In the genomic region with DNA sequence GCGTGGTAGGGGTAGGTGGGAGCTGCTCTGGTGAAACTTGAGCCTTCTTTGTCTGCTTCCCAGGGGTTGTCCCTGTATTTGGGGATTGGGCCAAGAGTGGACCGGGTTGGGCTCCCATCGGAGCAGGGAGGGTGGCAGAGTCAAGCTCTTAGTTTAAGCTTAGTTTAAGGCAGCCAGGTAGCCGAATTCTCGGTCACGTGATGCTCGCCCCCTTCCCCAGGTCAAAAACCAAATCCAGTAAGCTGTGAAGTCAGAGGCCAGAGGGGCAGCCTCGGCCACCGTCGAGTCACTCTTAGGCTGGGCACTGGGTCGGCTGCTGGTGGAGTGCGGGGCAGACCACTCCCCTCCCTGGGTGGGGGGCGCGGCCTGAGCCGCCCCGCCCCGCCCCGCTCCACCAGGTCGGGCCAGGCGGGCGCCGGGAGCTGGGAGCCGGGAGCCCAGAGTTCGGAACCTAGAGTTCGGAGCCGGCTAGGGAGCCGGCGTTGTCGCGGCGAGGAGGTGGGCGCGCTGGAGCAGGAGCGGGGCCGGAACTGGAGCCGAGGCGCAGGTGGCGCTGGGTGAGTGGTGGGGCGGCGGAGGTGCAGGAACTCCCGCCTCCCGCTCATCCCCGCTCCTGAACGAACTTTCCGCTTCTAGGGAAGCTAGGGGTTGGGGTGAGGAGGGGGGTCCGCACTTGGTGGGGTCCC, we compare ENCODE assay signal across 8 cellular contexts. TPM values are rescaled to one million over a fixed set of nuclear protein-coding genes. Genes with fewer than 3 reads are reported as not detected.
A peak's percentile ranks its signal among the peaks of the same experiment; 100 is the strongest.
DNase-seq lines count a peak whose midpoint lies in the region; ATAC-seq lines count a peak whose summit lies in the region.

No MANE protein-coding gene starts in this region.

- H3K27me3 ChIP-seq in BLaER1 (no peaks in the 10 kb centered on the region), iPS DF 6.9 (ENCODE audit: control insufficient read depth, insufficient read depth, low read length) (no peaks in the 10 kb centered on the region), skeletal muscle tissue (ENCODE audit: control insufficient read depth in 3 of 3, insufficient read depth in 3 of 3, low read length in 3 of 3) (no peaks in the 10 kb centered on the region)

- peaks cover 37% of the 10 kb centered on the region for H3K36me3 ChIP-seq in BLaER1
- 0 out of 2 replicates have a peak, but pooled peaks cover 4% of the 10 kb centered on the region for H3K36me3 ChIP-seq in iPS DF 6.9 (ENCODE audit: control insufficient read depth, insufficient read depth, low read length)
- H3K36me3 ChIP-seq in skeletal muscle tissue (ENCODE audit: control insufficient read depth in 3 of 3, insufficient read depth in 3 of 3, low read length in 3 of 3) = peaks cover 8 to 12% (median 10%) of the 10 kb centered on the region in 3 donors

- POLR2A ChIA-PET in activated naive CD8-positive, alpha-beta T cell treated with anti-CD3 and anti-CD28 coated beads, Interleukin-2, amount 10 ng/mL, durations not matched to agents 7 days and 5 days (lab: Charles Lee) = interaction anchor here (0.5 to 3.8 kb wide), 8 partner anchors 10 to 85 kb away, joined by 3 to 36 read pairs (median 4); partner anchors contain the start of genes MRPL43, PDZD7, SFXN3 and TWNK

- WGBS in iPS DF 6.9 (ENCODE audit: insufficient coverage, insufficient read length) = no CpG with 5 or more reads among the region's 46 CpGs

- peaks cover 25% of the 10 kb centered on the region for H4K20me1 ChIP-seq in BLaER1

- H3K4me1 Mint-ChIP-seq in activated naive CD8-positive, alpha-beta T cell treated with anti-CD3 and anti-CD28 coated beads, Interleukin-2, amount 10 ng/mL, durations not matched to agents 7 days and 5 days = peaks cover 20% of the 10 kb centered on the region

- ATAC-seq in GM21381 (IDR thresholded peaks at IDR 0.05; ENCODE audit: unreplicated experiment) = peak; percentile 12
- ATAC-seq in activated naive CD8-positive, alpha-beta T cell treated with anti-CD3 and anti-CD28 coated beads, Interleukin-2, amount 10 ng/mL, durations not matched to agents 7 days and 5 days (ENCODE audit: low read depth) = peak; percentile 7
- ATAC-seq in GM19328 (IDR thresholded peaks at IDR 0.05; ENCODE audit: unreplicated experiment) = no peak

- H3K4me1 ChIP-seq in BLaER1 = peaks cover 32% of the 10 kb centered on the region
- H3K4me1 ChIP-seq in iPS DF 6.9 (ENCODE audit: control insufficient read depth, insufficient read depth, low read length) = peaks cover 11% of the 10 kb centered on the region; the same call in 1 of the 2 replicates
- peaks cover 27 to 43% (median 32%) of the 10 kb centered on the region in 3 donors for H3K4me1 ChIP-seq in skeletal muscle tissue (ENCODE audit: control insufficient read depth in 3 of 3, insufficient read depth in 3 of 3, low read length in 3 of 3)

- H3K4me2 ChIP-seq in BLaER1 = peak overlapping the region; percentile 99

- H3K36me3 Mint-ChIP-seq in activated naive CD8-positive, alpha-beta T cell treated with anti-CD3 and anti-CD28 coated beads, Interleukin-2, amount 10 ng/mL, durations not matched to agents 7 days and 5 days = peaks cover 5% of the 10 kb centered on the region

- peak overlapping the region; percentile 92 for H3K27ac Mint-ChIP-seq in activated naive CD8-positive, alpha-beta T cell treated with anti-CD3 and anti-CD28 coated beads, Interleukin-2, amount 10 ng/mL, durations not matched to agents 7 days and 5 days

- DNase-seq in NOMO-1 treated with DMSO at 0.1 percent for 48 hours (lab: John Stamatoyannopoulos, UW; ENCODE audit: unreplicated experiment) = peak; percentile 27
- DNase-seq in activated naive CD8-positive, alpha-beta T cell treated with anti-CD3 and anti-CD28 coated beads, Interleukin-2, amount 10 ng/mL, durations not matched to agents 7 days and 5 days = peak; percentile 74
- no peak for DNase-seq in iPS DF 6.9 (ENCODE audit: low read depth, low spot score)
- DNase-seq in GM19240 (ENCODE audit: insufficient read length, low spot score) = no peak

- H3K27me3 Mint-ChIP-seq in activated naive CD8-positive, alpha-beta T cell treated with anti-CD3 and anti-CD28 coated beads, Interleukin-2, amount 10 ng/mL, durations not matched to agents 7 days and 5 days = no peaks in the 10 kb centered on the region

- H3K27ac ChIP-seq in BLaER1 (peak overlapping the region; percentile 98), iPS DF 6.9 (ENCODE audit: low read length) (no peak overlapping the region), skeletal muscle tissue (ENCODE audit: low read depth, low read length) (peak overlapping the region; percentile 95)

- no peaks in the 10 kb centered on the region for H3K9me3 Mint-ChIP-seq in activated naive CD8-positive, alpha-beta T cell treated with anti-CD3 and anti-CD28 coated beads, Interleukin-2, amount 10 ng/mL, durations not matched to agents 7 days and 5 days

- peak overlapping the region; percentile 92 for H3K4me3 ChIP-seq in BLaER1
- H3K4me3 ChIP-seq in iPS DF 6.9 (ENCODE audit: low read length) = peak overlapping the region; percentile 73
- H3K4me3 ChIP-seq in skeletal muscle tissue (ENCODE audit: low read length in 3 of 3) = peak overlapping the region; percentile 72 to 86 (median 84)

- no peaks in the 10 kb centered on the region for H3K9me3 ChIP-seq in BLaER1
- H3K9me3 ChIP-seq in iPS DF 6.9 (ENCODE audit: control insufficient read depth, insufficient read depth, low read length) = no peaks in the 10 kb centered on the region
- no peaks in the 10 kb centered on the region for H3K9me3 ChIP-seq in skeletal muscle tissue (ENCODE audit: control insufficient read depth in 3 of 3, low read length in 3 of 3)

- H3K4me3 Mint-ChIP-seq in activated naive CD8-positive, alpha-beta T cell treated with anti-CD3 and anti-CD28 coated beads, Interleukin-2, amount 10 ng/mL, durations not matched to agents 7 days and 5 days = peak overlapping the region; percentile 88

- H3K9ac ChIP-seq in BLaER1 (peak overlapping the region; percentile 98), skeletal muscle tissue (ENCODE audit: low read depth in 1 of 3, low read length in 3 of 3) (peak overlapping the region; percentile 86 to 98 (median 87))

RNA-seq across cellular contexts. Expression of gene LZTS2, which starts 2.8 kb away (rescaled TPM):
- 10 to 100 TPM; 22.0 to 22.4 TPM for total RNA-seq in activated naive CD8-positive, alpha-beta T cell treated with anti-CD3 and anti-CD28 coated beads, Interleukin-2, amount 10 ng/mL, durations not matched to agents 7 days and 5 days
- 37.6 TPM for total RNA-seq in skeletal muscle tissue

RNA-seq across cellular contexts. Expression of gene TWNK, which starts 9.5 kb away (rescaled TPM):
- 10 to 100 TPM; 10.8 to 11.0 TPM for total RNA-seq in activated naive CD8-positive, alpha-beta T cell treated with anti-CD3 and anti-CD28 coated beads, Interleukin-2, amount 10 ng/mL, durations not matched to agents 7 days and 5 days
- total RNA-seq in skeletal muscle tissue = 4.2 TPM

RNA-seq across cellular contexts. Expression of gene MRPL43, which starts 9.5 kb away (rescaled TPM):
- 10 to 100 TPM; 55.1 to 57.1 TPM for total RNA-seq in activated naive CD8-positive, alpha-beta T cell treated with anti-CD3 and anti-CD28 coated beads, Interleukin-2, amount 10 ng/mL, durations not matched to agents 7 days and 5 days
- total RNA-seq in skeletal muscle tissue = 41.2 TPM

RNA-seq across cellular contexts. Expression of gene SEMA4G, which starts 27.5 kb away (rescaled TPM):
- 1 to 10 TPM in 1 of 2 experiments, under 1 TPM in 1; 0.54 to 1.2 TPM for total RNA-seq in activated naive CD8-positive, alpha-beta T cell treated with anti-CD3 and anti-CD28 coated beads, Interleukin-2, amount 10 ng/mL, durations not matched to agents 7 days and 5 days
- total RNA-seq in skeletal muscle tissue = 0.52 TPM

RNA-seq across cellular contexts. Expression of gene PDZD7, which starts 34.1 kb away (rescaled TPM):
- total RNA-seq in activated naive CD8-positive, alpha-beta T cell treated with anti-CD3 and anti-CD28 coated beads, Interleukin-2, amount 10 ng/mL, durations not matched to agents 7 days and 5 days = 1 to 10 TPM; 1.1 to 1.4 TPM
- total RNA-seq in skeletal muscle tissue = 1.0 TPM

Comparison
In these comparisons a context has a peak if more than half of its experiments do, and no peak if none do; other contexts are left out.
1. DNase-seq: peak in NOMO-1 treated with DMSO at 0.1 percent for 48 hours (single experiment) and activated naive CD8-positive, alpha-beta T cell treated with anti-CD3 and anti-CD28 coated beads, Interleukin-2, amount 10 ng/mL, durations not matched to agents 7 days and 5 days (single experiment); none in iPS DF 6.9 (single experiment) and GM19240 (single experiment).
2. Peak in every context shown above with its lines, with median percentiles within 50 percentile points of each other: H3K4me3 ChIP-seq.